Comparison of ENCODE assay signal across 18 cellular contexts in genomic region chr1:239706245-239706892, GRCh38.
DNase-seq lines count a peak whose midpoint lies in the region; ATAC-seq and TF ChIP-seq lines count a peak whose summit lies in the region.
"Had no signal": no experiment of that assay in that cellular context is flagged by ENCODE, and none has a peak within 500 bp of the region (broad histone marks: within the 10 kb centered on the region; RNA-seq: fewer than 3 reads in every experiment).

No MANE protein-coding gene starts in this region.

- no peaks in the 10 kb centered on the region for H3K9me3 ChIP-seq in CD4-positive, CD25-positive, alpha-beta regulatory T cell (ENCODE audit: control insufficient read depth in 2 of 2, low read length in 2 of 2)
- H3K9me3 ChIP-seq in H9 (ENCODE audit: control insufficient read depth, low read depth, low read length) (no peaks in the 10 kb centered on the region), endodermal cell (ENCODE audit: control insufficient read depth, low read length) (no peaks in the 10 kb centered on the region), psoas muscle (no peaks in the 10 kb centered on the region)
- H3K9me3 ChIP-seq: A549 had no signal

- peak overlapping the region in 2 of 3 donors; percentile 13 to 78 for H3K27ac Mint-ChIP-seq in CD4-positive, CD25-positive, alpha-beta regulatory T cell
- H3K27ac Mint-ChIP-seq in H9 (peak overlapping the region; percentile 10 to 75 (median 62); a peak in 3 of 7 replicates), endodermal cell (peak overlapping the region; percentile 37)
- H3K27ac Mint-ChIP-seq: B cell, CD14-positive monocyte had no signal

- no peak overlapping the region for H3T11ph ChIP-seq in H9 (ENCODE audit: low read length)

- no peaks in the 10 kb centered on the region for H3K27me3 Mint-ChIP-seq in CD4-positive, CD25-positive, alpha-beta regulatory T cell
- H3K27me3 Mint-ChIP-seq in H9 (ENCODE audit: low read depth): no peaks in the 10 kb centered on the region
- no peaks in the 10 kb centered on the region for H3K27me3 Mint-ChIP-seq in endodermal cell (ENCODE audit: insufficient read depth)
- H3K27me3 Mint-ChIP-seq: B cell had no signal

- H3K36me3 Mint-ChIP-seq in CD4-positive, CD25-positive, alpha-beta regulatory T cell: peaks cover 42% of the 10 kb centered on the region
- H3K36me3 Mint-ChIP-seq in H9 (ENCODE audit: insufficient read depth in 1 of 3, low read depth in 3 of 3) (no peaks in the 10 kb centered on the region), endodermal cell (ENCODE audit: low read depth) (no peaks in the 10 kb centered on the region)
- H3K36me3 Mint-ChIP-seq: CD14-positive monocyte had no signal

- H4K8ac ChIP-seq in H9 (replicated peaks; ENCODE audit: insufficient read length, low read depth, low read length) (no peak overlapping the region), mesendoderm (ENCODE audit: low read depth, low read length) (no peak overlapping the region)

- no peaks in the 10 kb centered on the region for H3K27me3 ChIP-seq in CD4-positive, CD25-positive, alpha-beta regulatory T cell (ENCODE audit: control insufficient read depth, insufficient read depth, low read length)
- H3K27me3 ChIP-seq in H9 (ENCODE audit: insufficient read depth, low read length) (no peaks in the 10 kb centered on the region), endodermal cell (ENCODE audit: control insufficient read depth, insufficient read depth, low read length, poor library complexity, severe bottlenecking) (no peaks in the 10 kb centered on the region), mesendoderm (ENCODE audit: insufficient read depth, low read length, poor library complexity) (no peaks in the 10 kb centered on the region), psoas muscle (ENCODE audit: insufficient read depth in 3 of 3, low read length in 2 of 3) (no peaks in the 10 kb centered on the region)

- H2BK5ac ChIP-seq in H9 (ENCODE audit: insufficient read length, low read length) (no peak overlapping the region), mesendoderm (ENCODE audit: low read length) (no peak overlapping the region)

- H4K91ac ChIP-seq in H9 (ENCODE audit: insufficient read length, low read depth, low read length): no peak overlapping the region

- H3K9ac ChIP-seq in H9 (ENCODE audit: extremely low read depth, insufficient read length, low read length) (no peak overlapping the region), endodermal cell (ENCODE audit: extremely low read depth, low read length, poor library complexity, severe bottlenecking) (no peak overlapping the region), mesendoderm (ENCODE audit: low read length) (no peak overlapping the region)

- no peak overlapping the region for H2BK12ac ChIP-seq in H9 (ENCODE audit: insufficient read length, low read depth, low read length)

- H2BK15ac ChIP-seq in H9 (ENCODE audit: low read depth, low read length) (no peak overlapping the region), mesendoderm (replicated peaks; ENCODE audit: low read depth) (no peak overlapping the region)

- peaks cover 6 to 36% (median 22%) of the 10 kb centered on the region in 4 donors for H3K4me1 Mint-ChIP-seq in CD4-positive, CD25-positive, alpha-beta regulatory T cell
- H3K4me1 Mint-ChIP-seq in H9: peaks cover 0 to 5% of the 10 kb centered on the region in 2 experiments; a peak in 2 of 4 replicates
- H3K4me1 Mint-ChIP-seq in endodermal cell: peaks cover 4% of the 10 kb centered on the region
- H3K4me1 Mint-ChIP-seq: B cell, CD14-positive monocyte had no signal

- H3K4ac ChIP-seq in H9 (ENCODE audit: low read depth, low read length) (no peak overlapping the region), mesendoderm (ENCODE audit: low read depth, low read length) (no peak overlapping the region)

- H2BK20ac ChIP-seq in H9 (ENCODE audit: low read depth, low read length, poor library complexity, severe bottlenecking): no peak overlapping the region

- no peak overlapping the region for H3K4me2 ChIP-seq in H9 (ENCODE audit: insufficient read depth, insufficient read length, low read length)
- no peak overlapping the region for H3K4me2 ChIP-seq in mesendoderm (ENCODE audit: low read length)
- H3K4me2 ChIP-seq: A549 had no signal

- H3K79me1 ChIP-seq in H9 (ENCODE audit: insufficient read depth, low read depth, low read length, poor library complexity, severe bottlenecking) (no peaks in the 10 kb centered on the region), mesendoderm (ENCODE audit: low read length) (no peaks in the 10 kb centered on the region)

- peaks cover 0 to 2% (median 0%) of the 10 kb centered on the region in 7 donors for H3K9me3 Mint-ChIP-seq in CD4-positive, CD25-positive, alpha-beta regulatory T cell
- H3K9me3 Mint-ChIP-seq in H9: no peaks in the 10 kb centered on the region
- no peaks in the 10 kb centered on the region for H3K9me3 Mint-ChIP-seq in endodermal cell

- H4K20me1 ChIP-seq in H9 (ENCODE audit: control insufficient read depth, insufficient read depth, insufficient read length): no peaks in the 10 kb centered on the region

- no peak for DNase-seq in CD4-positive, CD25-positive, alpha-beta regulatory T cell
- DNase-seq in H9: no peak
- DNase-seq in endodermal cell: peak; percentile 54
- peak; percentile 64 for DNase-seq in mesendoderm
- DNase-seq in KG1 (lab: John Stamatoyannopoulos, UW): no peak
- DNase-seq in psoas muscle: no peak
- DNase-seq: HCEC 1CT, Kasumi-1, NCI-H1694, NCI-H2081 treated with DMSO at 0.1 percent for 48 hours, NCI-H446, NCI-H526, OCI-M1 had no signal

- H3K79me2 ChIP-seq in H9 (ENCODE audit: insufficient read depth, low read length): no peaks in the 10 kb centered on the region
- H3K79me2 ChIP-seq in mesendoderm (ENCODE audit: control insufficient read depth, insufficient read depth, low read length): no peaks in the 10 kb centered on the region

- no peak overlapping the region for H3K27ac ChIP-seq in CD4-positive, CD25-positive, alpha-beta regulatory T cell (ENCODE audit: insufficient read depth, low read length, poor library complexity, severe bottlenecking)
- H3K27ac ChIP-seq in H9 (ENCODE audit: insufficient read length, low read depth, low read length): no peak overlapping the region
- H3K27ac ChIP-seq in endodermal cell (ENCODE audit: low read depth, low read length): no peak overlapping the region
- no peak overlapping the region for H3K27ac ChIP-seq in mesendoderm (ENCODE audit: low read depth, low read length)
- H3K27ac ChIP-seq in psoas muscle: no peak overlapping the region
- H3K27ac ChIP-seq: A549 had no signal

- H3K4me3 ChIP-seq in CD4-positive, CD25-positive, alpha-beta regulatory T cell (ENCODE audit: low read depth, low read length): no peak overlapping the region
- H3K4me3 ChIP-seq in endodermal cell (ENCODE audit: low read length) (no peak overlapping the region), mesendoderm (ENCODE audit: low read length) (no peak overlapping the region), psoas muscle (no peak overlapping the region)
- H3K4me3 ChIP-seq: A549 had no signal

- no peak for ATAC-seq in CD4-positive, CD25-positive, alpha-beta regulatory T cell (ENCODE audit: low read depth in 2 of 2)
- no peak for ATAC-seq in psoas muscle
- ATAC-seq in GM21381 (IDR thresholded peaks at IDR 0.05; ENCODE audit: unreplicated experiment): no peak
- ATAC-seq in GM21423 (IDR thresholded peaks at IDR 0.05; ENCODE audit: unreplicated experiment): no peak
- ATAC-seq: A549 had no signal

- H3K18ac ChIP-seq in H9 (ENCODE audit: insufficient read length, low read depth, low read length) (no peak overlapping the region), mesendoderm (ENCODE audit: low read length) (no peak overlapping the region)

- H2BK120ac ChIP-seq in H9 (ENCODE audit: low read depth, low read length, poor library complexity, severe bottlenecking) (no peak overlapping the region), mesendoderm (ENCODE audit: low read depth, low read length) (no peak overlapping the region)

- H2AFZ ChIP-seq in H9 (ENCODE audit: low read length): no peak overlapping the region

- H3K36me3 ChIP-seq in CD4-positive, CD25-positive, alpha-beta regulatory T cell (ENCODE audit: control insufficient read depth, insufficient read depth, low read length): no peaks in the 10 kb centered on the region
- H3K36me3 ChIP-seq in endodermal cell (ENCODE audit: control insufficient read depth, insufficient read depth, low read length) (no peaks in the 10 kb centered on the region), mesendoderm (ENCODE audit: control insufficient read depth, insufficient read depth, low read length) (no peaks in the 10 kb centered on the region), psoas muscle (ENCODE audit: insufficient read depth in 1 of 2, low read depth in 1 of 2) (no peaks in the 10 kb centered on the region)

- no peak overlapping the region for H2AK5ac ChIP-seq in H9 (ENCODE audit: insufficient read length, low read length)
- no peak overlapping the region for H2AK5ac ChIP-seq in mesendoderm (ENCODE audit: low read length)

- no peak overlapping the region for H3K4me3 Mint-ChIP-seq in CD4-positive, CD25-positive, alpha-beta regulatory T cell
- no peak overlapping the region for H3K4me3 Mint-ChIP-seq in H9
- no peak overlapping the region for H3K4me3 Mint-ChIP-seq in endodermal cell
- H3K4me3 Mint-ChIP-seq: B cell, CD14-positive monocyte had no signal

- H3K56ac ChIP-seq in H9 (ENCODE audit: insufficient read length, low read depth, low read length) (no peak overlapping the region), mesendoderm (ENCODE audit: low read length) (no peak overlapping the region)

- no peak overlapping the region; the same call in 1 of the 2 replicates for H3K14ac ChIP-seq in H9 (ENCODE audit: insufficient read depth, low read length)

- no CpG with 5 or more reads among the region's 5 CpGs for WGBS in H9 (ENCODE audit: extremely low coverage, insufficient read length, low lambda C conversion rate)
- 75 to 92% methylated on average over 3 to 5 of the region's 5 CpGs for WGBS in endodermal cell (ENCODE audit: insufficient coverage in 1 of 2, insufficient read length in 1 of 2), 2 experiments
- whole genome bisulfite sequencing in mesendoderm (ENCODE audit: extremely low coverage, insufficient coverage, low lambda C conversion rate): no CpG with 5 or more reads among the region's 5 CpGs
- WGBS in psoas muscle, 3 donors: 66 to 88% (median 82%) methylated on average over 5 of the region's 5 CpGs

- intact Hi-C loops in psoas muscle (cut with DNase I): no loop called here

- TF ChIP-seq CTCF in H9 (conservative IDR thresholded peaks at IDR 0.05) (no peak), endodermal cell (conservative IDR thresholded peaks at IDR 0.05) (no peak), psoas muscle (IDR thresholded peaks at IDR 0.05) (no peak)

- no peak overlapping the region for H3K23ac ChIP-seq in H9 (ENCODE audit: insufficient read length, low read depth, low read length)
- no peak overlapping the region for H3K23ac ChIP-seq in mesendoderm (ENCODE audit: low read length)

- H3K23me2 ChIP-seq in H9 (ENCODE audit: insufficient read length, low read depth, low read length, poor library complexity, severe bottlenecking): no peaks in the 10 kb centered on the region

- H4K5ac ChIP-seq in H9 (ENCODE audit: insufficient read length, low read depth, low read length) (no peak overlapping the region), mesendoderm (ENCODE audit: low read length) (no peak overlapping the region)

- no peaks in the 10 kb centered on the region for H3K4me1 ChIP-seq in CD4-positive, CD25-positive, alpha-beta regulatory T cell (ENCODE audit: control insufficient read depth, insufficient read depth, low read length, poor library complexity, severe bottlenecking)
- no peaks in the 10 kb centered on the region; the same call in 1 of the 2 replicates for H3K4me1 ChIP-seq in H9 (ENCODE audit: insufficient read depth, low read length)
- no peaks in the 10 kb centered on the region for H3K4me1 ChIP-seq in endodermal cell (ENCODE audit: control insufficient read depth, insufficient read depth, low read length)
- no peaks in the 10 kb centered on the region for H3K4me1 ChIP-seq in mesendoderm (ENCODE audit: control insufficient read depth, low read depth, low read length)
- H3K4me1 ChIP-seq in psoas muscle: no peaks in the 10 kb centered on the region
- H3K4me1 ChIP-seq: A549 had no signal

Comparison
In these comparisons a context has a peak if more than half of its experiments do, and no peak if none do; other contexts are left out.
1. DNase-seq: peak in endodermal cell (single experiment) and mesendoderm (single experiment); none in CD4-positive, CD25-positive, alpha-beta regulatory T cell (0 of 3), H9 (single experiment), KG1 (single experiment) and psoas muscle (0 of 2).
2. Peak in every context shown above with its lines, with median percentiles within 50 percentile points of each other: H3K27ac Mint-ChIP-seq.